Comparison of ENCODE assay signal across 12 cellular contexts in genomic region chr3:177443469-177443868, GRCh38.
DNase-seq lines count a peak whose midpoint lies in the region; ATAC-seq and TF ChIP-seq lines count a peak whose summit lies in the region.
"Had no signal": no experiment of that assay in that cellular context is flagged by ENCODE, and none has a peak within 500 bp of the region (broad histone marks: within the 10 kb centered on the region; RNA-seq: fewer than 3 reads in every experiment).

No MANE protein-coding gene starts in this region.

- TF ChIP-seq POLR2A in ovary (IDR thresholded peaks at IDR 0.05): no peak

- H3K4me1 ChIP-seq in SK-N-SH (ENCODE audit: control insufficient read depth in 1 of 2, insufficient read depth in 2 of 2, low read depth in 1 of 2, low read length in 1 of 2) (peaks cover 4 to 7% of the 10 kb centered on the region in 2 experiments; a peak in 3 of 4 replicates), fibroblast of lung (ENCODE audit: control insufficient read depth, extremely low read depth, insufficient read depth, low read length) (peaks cover 2% of the 10 kb centered on the region), psoas muscle (no peaks in the 10 kb centered on the region), ovary (ENCODE audit: insufficient read depth) (peaks cover 5% of the 10 kb centered on the region)

- H3K4me3 ChIP-seq in SK-N-SH (ENCODE audit: low read depth in 2 of 2, low read length in 1 of 2) (no peak overlapping the region), fibroblast of lung (replicated peaks in 1 of 4; ENCODE audit: control extremely low read depth in 1 of 4, insufficient read depth in 1 of 4, low read depth in 3 of 4, low read length in 4 of 4) (peak overlapping the region in 1 of 4 experiments; percentile 55), psoas muscle (no peak overlapping the region), ovary (no peak overlapping the region)

- no peaks in the 10 kb centered on the region for H3K9me2 ChIP-seq in SK-N-SH

- H3K27me3 ChIP-seq in SK-N-SH (ENCODE audit: insufficient read depth) (no peaks in the 10 kb centered on the region), fibroblast of lung (ENCODE audit: control insufficient read depth, insufficient read depth, low read length) (no peaks in the 10 kb centered on the region), psoas muscle (ENCODE audit: insufficient read depth in 3 of 3, low read length in 2 of 3) (no peaks in the 10 kb centered on the region), ovary (no peaks in the 10 kb centered on the region)

- no peaks in the 10 kb centered on the region for H4K20me1 ChIP-seq in SK-N-SH (ENCODE audit: insufficient read depth)
- no peaks in the 10 kb centered on the region for H4K20me1 ChIP-seq in fibroblast of lung (ENCODE audit: control insufficient read depth, extremely low read depth, insufficient read depth, low read length)

- peak; percentile 63 to 69 (median 66) for ATAC-seq in psoas muscle
- no peak for ATAC-seq in HG03135 (IDR thresholded peaks at IDR 0.05; ENCODE audit: unreplicated experiment)

- no peak for TF ChIP-seq RAD21 in SK-N-SH (IDR thresholded peaks at IDR 0.05; ENCODE audit: low read length)

- H3K79me2 ChIP-seq in SK-N-SH (ENCODE audit: insufficient read depth) (no peaks in the 10 kb centered on the region), fibroblast of lung (ENCODE audit: control insufficient read depth, insufficient read depth, low read length) (no peaks in the 10 kb centered on the region)

- POLR2A ChIA-PET in SK-N-SH (lab: Yijun Ruan, JAX): no interaction called here

- H3K4me2 ChIP-seq in SK-N-SH: 0 out of 2 replicates have a peak overlapping the region, but pooled peaks have one; percentile 41
- H3K4me2 ChIP-seq in fibroblast of lung (ENCODE audit: extremely low read depth, insufficient read depth, low read length): peak overlapping the region; percentile 17
- H3K4me2 ChIP-seq: KMS-11 had no signal

- no peaks in the 10 kb centered on the region for H3F3A ChIP-seq in SK-N-SH (replicated peaks; ENCODE audit: insufficient read depth)

- H3K27ac ChIP-seq in SK-N-SH (ENCODE audit: low read depth in 2 of 2, low read length in 1 of 2) (no peak overlapping the region; a peak in 1 of 4 replicates), fibroblast of lung (ENCODE audit: insufficient read depth, low read length) (no peak overlapping the region), psoas muscle (no peak overlapping the region), ovary (no peak overlapping the region)
- H3K27ac ChIP-seq: KMS-11, WERI-Rb-1 had no signal

- intact Hi-C loops in psoas muscle (cut with DNase I) (no loop called here), ovary (cut with DNase I) (no loop called here)

- TF ChIP-seq CTCF in SK-N-SH (IDR thresholded peaks at IDR 0.05) (no peak), fibroblast of lung (conservative IDR thresholded peaks at IDR 0.05 in 1 of 2, IDR thresholded peaks at IDR 0.05 in 1 of 2; ENCODE audit: low read depth in 1 of 2, low read length in 2 of 2) (no peak), psoas muscle (IDR thresholded peaks at IDR 0.05) (no peak), ovary (IDR thresholded peaks at IDR 0.05) (no peak)

- DNase-seq in HCEC 1CT: peak; percentile 39
- no peak for DNase-seq in SK-N-SH
- peak; percentile 48 to 84 for DNase-seq in fibroblast of lung (ENCODE audit: low read depth in 2 of 2)
- DNase-seq in psoas muscle: no peak
- DNase-seq in NCI-H2227 (lab: John Stamatoyannopoulos, UW; ENCODE audit: unreplicated experiment): no peak
- DNase-seq in OCI-M1 (lab: John Stamatoyannopoulos, UW): no peak
- no peak for DNase-seq in ovary
- DNase-seq: DMS153, NCI-H82, WERI-Rb-1 had no signal

- 26% methylated on average over 3 of the region's 3 CpGs for WGBS in SK-N-SH (ENCODE audit: low lambda C conversion rate)
- 25 to 37% (median 27%) methylated on average over 3 of the region's 3 CpGs for WGBS in psoas muscle, 3 donors
- WGBS in ovary, 3 donors: 11 to 17% (median 15%) methylated on average over 3 of the region's 3 CpGs

- CTCF ChIA-PET in SK-N-SH (lab: Yijun Ruan, JAX): interaction anchor here (0.6 kb wide), 1 partner anchor 21 kb away, joined by 3 read pairs; no protein-coding TSS in a partner anchor

- TF ChIP-seq EP300 in SK-N-SH (IDR thresholded peaks at IDR 0.05; ENCODE audit: borderline replicate concordance in 1 of 2, low read depth in 1 of 2, low read length in 1 of 2): no peak
- TF ChIP-seq EP300 in ovary (IDR thresholded peaks at IDR 0.05): no peak

- H3K9me3 ChIP-seq in SK-N-SH: no peaks in the 10 kb centered on the region
- no peaks in the 10 kb centered on the region for H3K9me3 ChIP-seq in fibroblast of lung (ENCODE audit: control insufficient read depth, insufficient read depth, low read depth, low read length)
- no peaks in the 10 kb centered on the region for H3K9me3 ChIP-seq in psoas muscle
- H3K9me3 ChIP-seq in ovary: no peaks in the 10 kb centered on the region

- H3K9ac ChIP-seq in SK-N-SH (no peak overlapping the region), fibroblast of lung (ENCODE audit: insufficient read depth, low read length) (no peak overlapping the region)
- H3K9ac ChIP-seq: KMS-11 had no signal

- H3K36me3 ChIP-seq in SK-N-SH (replicated peaks in 1 of 2; ENCODE audit: control insufficient read depth in 1 of 2, insufficient read depth in 2 of 2, low read length in 1 of 2): no peaks in the 10 kb centered on the region
- H3K36me3 ChIP-seq in fibroblast of lung (ENCODE audit: control insufficient read depth, insufficient read depth, low read length): no peaks in the 10 kb centered on the region
- H3K36me3 ChIP-seq in psoas muscle (ENCODE audit: insufficient read depth in 1 of 2, low read depth in 1 of 2): no peaks in the 10 kb centered on the region
- H3K36me3 ChIP-seq in ovary: no peaks in the 10 kb centered on the region
- H3K36me3 ChIP-seq: WERI-Rb-1 had no signal

- H2AFZ ChIP-seq in SK-N-SH (ENCODE audit: low read depth) (0 out of 2 replicates have a peak overlapping the region, but pooled peaks have one; percentile 49), fibroblast of lung (ENCODE audit: low read length) (no peak overlapping the region)

TF ChIP-seq in SK-N-SH, 30 proteins besides CTCF, POLR2A, EP300 and RAD21:
- no peak for TF ChIP-seq FOXJ3 (CRISPR knock-in tag; IDR thresholded peaks at IDR 0.05)
- no peak for TF ChIP-seq MXI1 (IDR thresholded peaks at IDR 0.05; ENCODE audit: low read depth, low read length)
- no peak for TF ChIP-seq POLR2AphosphoS5 (IDR thresholded peaks at IDR 0.05; ENCODE audit: low read depth, low read length)
- peak; percentile 55; the same call in 1 of the 2 replicates for TF ChIP-seq FOSL2 (IDR thresholded peaks at IDR 0.05; ENCODE audit: borderline replicate concordance, low read depth)
- TF ChIP-seq RCOR1 (IDR thresholded peaks at IDR 0.05; ENCODE audit: low read length): no peak
- TF ChIP-seq IRF3 (IDR thresholded peaks at IDR 0.05; ENCODE audit: low read depth, low read length): no peak
- no peak for TF ChIP-seq EZH2phosphoT487 (IDR thresholded peaks at IDR 0.05; ENCODE audit: borderline replicate concordance, low read depth)
- peak; percentile 35; the same call in 1 of the 2 replicates for TF ChIP-seq TCF12 (IDR thresholded peaks at IDR 0.05)
- peak; percentile 46 for TF ChIP-seq JUND (IDR thresholded peaks at IDR 0.05)
- TF ChIP-seq PBX3 (IDR thresholded peaks at IDR 0.05): 0 out of 2 replicates have a peak, but pooled peaks have one; percentile 4

Comparison
In these comparisons a context has a peak if more than half of its experiments do, and no peak if none do; other contexts are left out.
1. DNase-seq: peak in HCEC 1CT (single experiment) and fibroblast of lung (2 of 2); none in SK-N-SH (single experiment), psoas muscle (0 of 2), NCI-H2227 (single experiment), OCI-M1 (single experiment) and ovary (0 of 5).